16 cellular contexts compared by ENCODE assay signal in genomic region chr5:105773241-105773640, GRCh38.
A peak's percentile ranks its signal among the peaks of the same experiment; 100 is the strongest.
DNase-seq lines count a peak whose midpoint lies in the region; ATAC-seq and TF ChIP-seq lines count a peak whose summit lies in the region.
"Had no signal": no experiment of that assay in that cellular context is flagged by ENCODE, and none has a peak within 500 bp of the region (broad histone marks: within the 10 kb centered on the region; RNA-seq: fewer than 3 reads in every experiment).

No MANE protein-coding gene starts in this region.

- no peaks in the 10 kb centered on the region for H3K79me2 ChIP-seq in OCI-LY3 (ENCODE audit: low read length)

- no peak for TF ChIP-seq CTCF in OCI-LY3 (IDR thresholded peaks at IDR 0.05; ENCODE audit: low read depth, low read length)

- H3K36me3 ChIP-seq in OCI-LY3 (replicated peaks; ENCODE audit: low read depth, low read length): no peaks in the 10 kb centered on the region

- H3K4me2 ChIP-seq in OCI-LY3 (ENCODE audit: low read length): peak overlapping the region; percentile 39
- H3K4me2 ChIP-seq: GM23338 had no signal

- no peak overlapping the region for H3K9ac ChIP-seq in OCI-LY3 (ENCODE audit: low read length)

- no peaks in the 10 kb centered on the region for H3K9me3 ChIP-seq in OCI-LY3 (ENCODE audit: insufficient read depth, low read length)

- peaks cover 19% of the 10 kb centered on the region for H3K4me1 ChIP-seq in OCI-LY3 (ENCODE audit: low read length)

- no peak for DNase-seq in HT-29 (ENCODE audit: low spot score)
- no peak for DNase-seq in stimulated activated CD4-positive, alpha-beta T cell treated with anti-CD3 and anti-CD28 coated beads, Interleukin-15, amount 100 ng/mL, for 24 hours
- DNase-seq: C1 segment of cervical spinal cord; Calu3; CD4-positive, alpha-beta memory T cell; COR-L47; DMS53; DMS79 treated with DMSO at 0.1 percent for 48 hours; GF-D8; H9 had no signal

- no peaks in the 10 kb centered on the region for H4K20me1 ChIP-seq in OCI-LY3 (ENCODE audit: insufficient read depth, low read length)

- no peaks in the 10 kb centered on the region for H3K27me3 ChIP-seq in OCI-LY3 (ENCODE audit: low read depth, low read length)

- peak overlapping the region; percentile 68 for H3K27ac ChIP-seq in OCI-LY3 (ENCODE audit: low read length)

- H3K4me3 ChIP-seq in OCI-LY3 (ENCODE audit: low read length): peak overlapping the region; percentile 32; the same call in 1 of the 2 replicates
- H3K4me3 ChIP-seq: GM23338 had no signal

- H2AFZ ChIP-seq in OCI-LY3 (ENCODE audit: low read depth, low read length): no peak overlapping the region
- H2AFZ ChIP-seq: GM23338 had no signal

- ATAC-seq in HG02610 (IDR thresholded peaks at IDR 0.05; ENCODE audit: unreplicated experiment): peak; percentile 73
- ATAC-seq in HG03432 (IDR thresholded peaks at IDR 0.05; ENCODE audit: unreplicated experiment): peak; percentile 84
- ATAC-seq in HG03097 (IDR thresholded peaks at IDR 0.05; ENCODE audit: low FRiP score, unreplicated experiment): no peak
- ATAC-seq: GM23338, HCT116 had no signal
